ENCODE assay signal across 25 cellular contexts in the genomic region with DNA sequence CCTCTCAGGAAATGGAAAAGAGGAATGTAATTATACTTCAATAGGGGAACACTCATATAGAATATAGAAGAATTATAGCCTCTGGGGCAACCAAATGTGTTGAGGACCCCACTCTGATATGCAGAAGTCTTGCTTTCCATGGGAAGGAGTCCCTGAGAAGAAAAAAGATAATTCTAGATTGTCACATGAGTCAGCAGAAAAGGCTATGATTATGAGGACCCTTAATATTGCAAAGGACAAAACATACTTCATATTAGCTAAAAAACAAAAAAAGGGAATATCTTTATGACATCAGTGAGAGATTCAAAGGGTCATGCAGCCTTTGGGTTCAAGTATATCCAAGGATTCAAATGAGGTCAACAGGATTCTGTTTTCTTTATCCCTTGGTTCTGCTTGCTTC.
"Had no signal": no experiment of that assay in that cellular context is flagged by ENCODE, and none has a peak within 500 bp of the region (broad histone marks: within the 10 kb centered on the region; RNA-seq: fewer than 3 reads in every experiment).

No MANE protein-coding gene starts in this region.

- H3K9me3 Mint-ChIP-seq: effector memory CD8-positive, alpha-beta T cell; naive B cell; stimulated activated effector memory CD8-positive, alpha-beta T cell treated with anti-CD3 and anti-CD28 coated beads, Interleukin-12 subunit alpha, Interleukin-12 subunit beta, amount 100 ng/mL, for 72 hours had no signal

- H3K4me3 ChIP-seq: esophagus squamous epithelium, heart right ventricle, left lung, mucosa of descending colon, stomach, thyroid gland had no signal

- H3K79me2 ChIP-seq: parathyroid adenoma had no signal

- H3K27ac ChIP-seq: esophagus squamous epithelium, heart right ventricle, left lung, neutrophil, parathyroid adenoma, stomach, thyroid gland had no signal

- H3K36me3 ChIP-seq: esophagus squamous epithelium, heart right ventricle, left lung, neutrophil, stomach, thyroid gland had no signal

- H3K9me3 ChIP-seq: esophagus squamous epithelium, heart right ventricle, left lung, mucosa of descending colon, neutrophil, stomach, thyroid gland had no signal

- H3K4me3 Mint-ChIP-seq: effector memory CD8-positive, alpha-beta T cell; mesothelial cell of epicardium; naive B cell; stimulated activated effector memory CD8-positive, alpha-beta T cell treated with anti-CD3 and anti-CD28 coated beads, Interleukin-12 subunit alpha, Interleukin-12 subunit beta, amount 100 ng/mL, for 72 hours had no signal

- FAIRE-seq: endometrium, islet of Langerhans had no signal

- H2AFZ ChIP-seq: parathyroid adenoma had no signal

- H3K27me3 Mint-ChIP-seq: effector memory CD8-positive, alpha-beta T cell; progenitor cell of endocrine pancreas had no signal

- ATAC-seq: effector memory CD8-positive, alpha-beta T cell; heart right ventricle; left cardiac atrium; mucosa of descending colon; sciatic nerve had no signal

- H3K27me3 ChIP-seq: esophagus squamous epithelium, heart right ventricle, left lung, neutrophil, stomach, thyroid gland had no signal

- H3K36me3 Mint-ChIP-seq: mesothelial cell of epicardium; naive B cell; stimulated activated effector memory CD8-positive, alpha-beta T cell treated with anti-CD3 and anti-CD28 coated beads, Interleukin-12 subunit alpha, Interleukin-12 subunit beta, amount 100 ng/mL, for 72 hours had no signal

- H3K27ac Mint-ChIP-seq: effector memory CD8-positive, alpha-beta T cell; mesothelial cell of epicardium; naive B cell; progenitor cell of endocrine pancreas; stimulated activated effector memory CD8-positive, alpha-beta T cell treated with anti-CD3 and anti-CD28 coated beads, Interleukin-12 subunit alpha, Interleukin-12 subunit beta, amount 100 ng/mL, for 72 hours had no signal

- DNase-seq: cortex of kidney; effector memory CD8-positive, alpha-beta T cell; esophagus squamous epithelium; glutamatergic neuron; heart right ventricle; hippocampal formation; left cardiac atrium; left lung; mesenchymal stem cell; mucosa of descending colon; naive B cell; stimulated activated CD4-positive, alpha-beta T cell treated with anti-CD3 and anti-CD28 coated beads, Interleukin-2, amount 100 ng/mL, for 24 hours; stimulated activated CD4-positive, alpha-beta T cell treated with anti-CD3 and anti-CD28 coated beads, Interleukin-4, amount 100 ng/mL, for 24 hours; stimulated activated naive CD4-positive, alpha-beta T cell treated with Interleukin-2 at 50 U/mL for 16 hours; stomach; thyroid gland; trophoblast cell had no signal

- H3K4me1 ChIP-seq: esophagus squamous epithelium, parathyroid adenoma, thyroid gland had no signal

- H3K9ac ChIP-seq: parathyroid adenoma had no signal
